Comparison of ENCODE assay signal across 24 cellular contexts in the genomic region with DNA sequence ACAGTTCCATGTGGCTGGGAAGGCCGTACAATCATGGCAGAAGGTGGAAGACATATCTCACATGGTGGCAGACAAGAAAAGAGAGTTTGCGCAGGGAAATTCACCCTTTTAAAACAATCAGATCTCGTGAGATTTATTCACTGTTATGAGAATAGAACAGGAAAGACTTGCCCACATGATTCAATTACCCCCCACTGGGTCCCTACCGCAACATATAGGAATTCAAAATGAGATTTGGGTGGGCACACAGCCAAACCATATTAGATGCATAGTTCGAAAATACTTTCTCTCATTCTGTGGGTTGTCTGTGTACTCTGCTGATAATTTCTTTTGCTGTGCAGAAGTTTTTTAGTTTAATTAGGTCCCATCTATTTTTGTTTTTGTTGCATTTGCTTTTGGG.
DNase-seq lines count a peak whose midpoint lies in the region; ATAC-seq and TF ChIP-seq lines count a peak whose summit lies in the region.
"Had no signal": no experiment of that assay in that cellular context is flagged by ENCODE, and none has a peak within 500 bp of the region (broad histone marks: within the 10 kb centered on the region; RNA-seq: fewer than 3 reads in every experiment).

No MANE protein-coding gene starts in this region.

- BruUV-seq in A673 (replicated peaks; lab: Mats Ljungman, UMichigan) = no TSS peak

- no peaks in the 10 kb centered on the region for H3K27me3 Mint-ChIP-seq in T-helper 2 cell treated with Interferon-gamma antibody and Interleukin-4, amounts not matched to agents 5 μg/mL and 100 μg/mL, for 36 hours (ENCODE audit: low read depth)
- H3K27me3 Mint-ChIP-seq: CD4-positive, alpha-beta T cell; CD8-positive, alpha-beta memory T cell had no signal

- no peaks in the 10 kb centered on the region for H3K4me1 Mint-ChIP-seq in T-helper 2 cell treated with Interferon-gamma antibody and Interleukin-4, amounts not matched to agents 5 μg/mL and 100 μg/mL, for 36 hours (ENCODE audit: low read depth)
- H3K4me1 Mint-ChIP-seq: CD14-positive monocyte; CD8-positive, alpha-beta memory T cell had no signal

- in situ Hi-C loops in astrocyte of the spinal cord (cut with HindIII; ENCODE audit: low sequenced_read_pairs) = no loop called here

- peaks cover 16% of the 10 kb centered on the region for H3K9me3 Mint-ChIP-seq in T-helper 2 cell treated with Interferon-gamma antibody and Interleukin-4, amounts not matched to agents 5 μg/mL and 100 μg/mL, for 36 hours

- H3K27me3 ChIP-seq in A673 (replicated peaks; ENCODE audit: insufficient read depth, low read depth, low read length, poor library complexity) (no peaks in the 10 kb centered on the region), SJCRH30 (no peaks in the 10 kb centered on the region)
- H3K27me3 ChIP-seq: BE2C; BLaER1 treated with 17β-estradiol and CSF1 and Interleukin-3, amounts not matched to agents 10 nM and 100 nM had no signal

- CTCF ChIA-PET in A673 (lab: Charles Lee) = no interaction called here

- DNase-seq in A673 (ENCODE audit: low spot score) = peak; percentile 75
- DNase-seq in SJCRH30 = peak; percentile 6 to 18
- peak; percentile 27 for DNase-seq in astrocyte of the spinal cord (ENCODE audit: low read depth, low spot score)
- DNase-seq in iris pigment epithelial cell (ENCODE audit: low read depth) = peak; percentile 13
- no peak for DNase-seq in germinal center (ENCODE audit: low spot score)
- DNase-seq in T-helper 2 cell treated with Interferon-gamma antibody and Interleukin-4, amounts not matched to agents 5 μg/mL and 100 μg/mL, for 36 hours (ENCODE audit: low spot score) = no peak
- DNase-seq: ACHN; AML-193; BE2C; CD4-positive, alpha-beta T cell; CD8-positive, alpha-beta memory T cell; DMS 273 treated with DMSO at 0.1 percent for 48 hours; DMS79; EL; GDM1; GM23248; H7; HCEC 1CT had no signal

- no peak overlapping the region for H3K27ac Mint-ChIP-seq in T-helper 2 cell treated with Interferon-gamma antibody and Interleukin-4, amounts not matched to agents 5 μg/mL and 100 μg/mL, for 36 hours
- H3K27ac Mint-ChIP-seq: CD14-positive monocyte; CD4-positive, alpha-beta T cell; CD8-positive, alpha-beta memory T cell had no signal

- H3K36me3 ChIP-seq in A673 (ENCODE audit: insufficient read depth, low read length, poor library complexity, severe bottlenecking) (no peaks in the 10 kb centered on the region), SJCRH30 (no peaks in the 10 kb centered on the region)
- H3K36me3 ChIP-seq: BE2C; BLaER1 treated with 17β-estradiol and CSF1 and Interleukin-3, amounts not matched to agents 10 nM and 100 nM had no signal

- H3K27ac ChIP-seq in A673 (ENCODE audit: low read depth, low read length, poor library complexity, severe bottlenecking) (no peak overlapping the region), SJCRH30 (no peak overlapping the region)
- H3K27ac ChIP-seq: 22Rv1; BLaER1 treated with 17β-estradiol and CSF1 and Interleukin-3, amounts not matched to agents 10 nM and 100 nM; GM23248 had no signal

- H3K4me1 ChIP-seq in A673 (ENCODE audit: insufficient read depth, low read length, poor library complexity, severe bottlenecking) (no peaks in the 10 kb centered on the region), SJCRH30 (no peaks in the 10 kb centered on the region)
- H3K4me1 ChIP-seq: BE2C; BLaER1 treated with 17β-estradiol and CSF1 and Interleukin-3, amounts not matched to agents 10 nM and 100 nM had no signal

- ATAC-seq in activated CD4-positive, CD25-positive, alpha-beta regulatory T cell treated with anti-CD3 and anti-CD28 coated beads, Interleukin-2, amount 50 U/mL, for 24 hours = no peak
- no peak for ATAC-seq in GM21526 (IDR thresholded peaks at IDR 0.05; ENCODE audit: low FRiP score, unreplicated experiment)
- ATAC-seq: GM12878 had no signal

- no peaks in the 10 kb centered on the region for H3K36me3 Mint-ChIP-seq in T-helper 2 cell treated with Interferon-gamma antibody and Interleukin-4, amounts not matched to agents 5 μg/mL and 100 μg/mL, for 36 hours (ENCODE audit: low read depth)
- H3K36me3 Mint-ChIP-seq: CD14-positive monocyte; CD8-positive, alpha-beta memory T cell had no signal

- H3K9me3 ChIP-seq in A673 (ENCODE audit: low read depth, low read length, poor library complexity, severe bottlenecking) = peaks cover 8% of the 10 kb centered on the region
- no peaks in the 10 kb centered on the region for H3K9me3 ChIP-seq in SJCRH30 (replicated peaks)
- H3K9me3 ChIP-seq: BE2C had no signal

- no peak for TF ChIP-seq CTCF in A673 (conservative IDR thresholded peaks at IDR 0.05; ENCODE audit: low read depth, low read length)
- no peak for TF ChIP-seq CTCF in astrocyte of the spinal cord (IDR thresholded peaks at IDR 0.05; ENCODE audit: low read depth, low read length)

- POLR2A ChIA-PET in A673 (lab: Charles Lee; ENCODE audit: low non-redundant PET) = no interaction called here

- no peak overlapping the region for H3K4me3 Mint-ChIP-seq in T-helper 2 cell treated with Interferon-gamma antibody and Interleukin-4, amounts not matched to agents 5 μg/mL and 100 μg/mL, for 36 hours
- H3K4me3 Mint-ChIP-seq: CD14-positive monocyte; CD4-positive, alpha-beta T cell; CD8-positive, alpha-beta memory T cell had no signal

- H3K4me3 ChIP-seq in A673 (ENCODE audit: low read depth, low read length, poor library complexity, severe bottlenecking) = no peak overlapping the region
- no peak overlapping the region for H3K4me3 ChIP-seq in SJCRH30
- H3K4me3 ChIP-seq in astrocyte of the spinal cord (ENCODE audit: low read depth, low read length) = no peak overlapping the region
- H3K4me3 ChIP-seq: BLaER1 treated with 17β-estradiol and CSF1 and Interleukin-3, amounts not matched to agents 10 nM and 100 nM; GM12878; GM23248 had no signal

- intact Hi-C loops in A673 (cut with micrococcal nuclease; ENCODE audit: unreplicated experiment) = no loop called here

Comparison
In these comparisons a context has a peak if more than half of its experiments do, and no peak if none do; other contexts are left out.
1. DNase-seq: peak in A673 (single experiment), SJCRH30 (2 of 2), astrocyte of the spinal cord (single experiment) and iris pigment epithelial cell (single experiment); none in germinal center (single experiment) and T-helper 2 cell treated with Interferon-gamma antibody and Interleukin-4, amounts not matched to agents 5 μg/mL and 100 μg/mL, for 36 hours (single experiment).